In genomic region chr16:1780677-1781072, GRCh38 we compare ENCODE assay signal across 11 cellular contexts. TPM values are rescaled to one million over a fixed set of nuclear protein-coding genes. Genes with fewer than 3 reads are reported as not detected.
DNase-seq lines count a peak whose midpoint lies in the region; ATAC-seq, FAIRE-seq and TF ChIP-seq lines count a peak whose summit lies in the region.
"Had no signal": no experiment of that assay in that cellular context is flagged by ENCODE, and none has a peak within 500 bp of the region (broad histone marks: within the 10 kb centered on the region; RNA-seq: fewer than 3 reads in every experiment).

No MANE protein-coding gene starts in this region.

- H3K9me1 ChIP-seq in IMR-90 (ENCODE audit: insufficient read depth, low read length) (peaks cover 7% of the 10 kb centered on the region; the same call in 1 of the 2 replicates), K562 (ENCODE audit: control insufficient read depth, insufficient read depth, low read length) (no peaks in the 10 kb centered on the region)

- TF ChIP-seq EP300 in K562 (IDR thresholded peaks at IDR 0.05; ENCODE audit: low read length), result no peak

- no peak overlapping the region for H2BK5ac ChIP-seq in IMR-90 (ENCODE audit: low read depth, low read length, poor library complexity, severe bottlenecking)

- ATAC-seq in IMR-90 (ENCODE audit: low read depth) (no peak), K562 (no peak)
- no peak for ATAC-seq in stimulated activated memory B cell treated with anti-CD40 and anti-IgM and Interleukin-4, amounts not matched to agents 10 μg/mL and 1 μg/mL and 100 μg/mL, for 72 hours

- H3K27ac Mint-ChIP-seq in T-helper 2 cell treated with Interferon-gamma antibody and Interleukin-4, amounts not matched to agents 5 μg/mL and 100 μg/mL, for 36 hours, result no peak overlapping the region
- no peak overlapping the region for H3K27ac Mint-ChIP-seq in nephron
- H3K27ac Mint-ChIP-seq in stimulated activated memory B cell treated with anti-CD40 and anti-IgM and Interleukin-4, amounts not matched to agents 10 μg/mL and 1 μg/mL and 100 μg/mL, for 72 hours, result no peak overlapping the region

- TF ChIP-seq CTCF in IMR-90 (conservative IDR thresholded peaks at IDR 0.05; ENCODE audit: low read depth, low read length) (no peak), K562 (IDR thresholded peaks at IDR 0.05 in 2 of 3, conservative IDR thresholded peaks at IDR 0.05 in 1 of 3; ENCODE audit: insufficient read depth in 2 of 3, low read depth in 1 of 3, low read length in 3 of 3) (no peak), nephron (IDR thresholded peaks at IDR 0.05; ENCODE audit: unreplicated experiment in 3 of 3) (no peak)

- no peak overlapping the region for H3K4ac ChIP-seq in IMR-90 (ENCODE audit: low read depth, low read length)

- H3K4me3 Mint-ChIP-seq in T-helper 2 cell treated with Interferon-gamma antibody and Interleukin-4, amounts not matched to agents 5 μg/mL and 100 μg/mL, for 36 hours, result peak overlapping the region; percentile 85
- H3K4me3 Mint-ChIP-seq in nephron, result peak overlapping the region; percentile 86 to 90 (median 88)
- H3K4me3 Mint-ChIP-seq in stimulated activated memory B cell treated with anti-CD40 and anti-IgM and Interleukin-4, amounts not matched to agents 10 μg/mL and 1 μg/mL and 100 μg/mL, for 72 hours, result no peak overlapping the region

- H3K27me3 Mint-ChIP-seq in T-helper 2 cell treated with Interferon-gamma antibody and Interleukin-4, amounts not matched to agents 5 μg/mL and 100 μg/mL, for 36 hours (ENCODE audit: low read depth), result no peaks in the 10 kb centered on the region
- no peaks in the 10 kb centered on the region for H3K27me3 Mint-ChIP-seq in nephron (ENCODE audit: low read depth)
- no peaks in the 10 kb centered on the region for H3K27me3 Mint-ChIP-seq in stimulated activated memory B cell treated with anti-CD40 and anti-IgM and Interleukin-4, amounts not matched to agents 10 μg/mL and 1 μg/mL and 100 μg/mL, for 72 hours

- CTCF ChIA-PET in IMR-90 (lab: Yijun Ruan, JAX), result no interaction called here
- CTCF ChIA-PET in K562 (lab: Yijun Ruan, JAX; ENCODE audit: low intra/inter-chr PET ratio), result no interaction called here

- H3K9me3 ChIP-seq in IMR-90 (ENCODE audit: control insufficient read depth, insufficient read depth, low read length) (no peaks in the 10 kb centered on the region), K562 (replicated peaks; ENCODE audit: control insufficient read depth, insufficient read depth, low read depth, low read length) (no peaks in the 10 kb centered on the region)

- H3K23ac ChIP-seq in IMR-90 (ENCODE audit: low read depth, low read length), result no peak overlapping the region

- BruUV-seq in IMR-90 (replicated peaks; lab: Mats Ljungman, UMichigan) (no TSS peak), K562 (replicated peaks; lab: Mats Ljungman, UMichigan) (TSS peak; percentile 50)

- no peaks in the 10 kb centered on the region for H3K27me3 ChIP-seq in IMR-90 (ENCODE audit: control insufficient read depth, insufficient read depth, low read length)
- H3K27me3 ChIP-seq in K562 (ENCODE audit: control insufficient read depth in 2 of 2, insufficient read depth in 2 of 2, low read length in 2 of 2), result no peaks in the 10 kb centered on the region

- H3K27ac ChIP-seq in IMR-90 (ENCODE audit: insufficient read depth, low read length), result no peak overlapping the region
- no peak overlapping the region for H3K27ac ChIP-seq in K562 (ENCODE audit: extremely low read depth, low read depth, low read length)

- H2AK5ac ChIP-seq in IMR-90 (ENCODE audit: low read depth, low read length), result no peak overlapping the region

- H3K36me3 Mint-ChIP-seq in T-helper 2 cell treated with Interferon-gamma antibody and Interleukin-4, amounts not matched to agents 5 μg/mL and 100 μg/mL, for 36 hours (ENCODE audit: low read depth), result peaks cover 7% of the 10 kb centered on the region
- H3K36me3 Mint-ChIP-seq in nephron (ENCODE audit: low read depth), result no peaks in the 10 kb centered on the region
- peaks cover 13% of the 10 kb centered on the region for H3K36me3 Mint-ChIP-seq in stimulated activated memory B cell treated with anti-CD40 and anti-IgM and Interleukin-4, amounts not matched to agents 10 μg/mL and 1 μg/mL and 100 μg/mL, for 72 hours

- no peak overlapping the region for H2BK120ac ChIP-seq in IMR-90 (ENCODE audit: low read depth, low read length)

- no peak overlapping the region for H2AFZ ChIP-seq in IMR-90 (replicated peaks; ENCODE audit: low read length, poor library complexity)
- H2AFZ ChIP-seq in K562 (ENCODE audit: low read depth, low read length), result no peak overlapping the region

- H4K20me1 ChIP-seq in IMR-90 (ENCODE audit: insufficient read depth, low read length) (peaks cover 28% of the 10 kb centered on the region), K562 (replicated peaks; ENCODE audit: control insufficient read depth, insufficient read depth, low read length) (peaks cover 3% of the 10 kb centered on the region; the same call in 1 of the 2 replicates)

- no peak overlapping the region for H3K56ac ChIP-seq in IMR-90 (ENCODE audit: extremely low read depth, insufficient read depth, low read length)

- peaks cover 4% of the 10 kb centered on the region for H3K4me1 Mint-ChIP-seq in T-helper 2 cell treated with Interferon-gamma antibody and Interleukin-4, amounts not matched to agents 5 μg/mL and 100 μg/mL, for 36 hours (ENCODE audit: low read depth)
- H3K4me1 Mint-ChIP-seq in nephron, result peaks cover 9% of the 10 kb centered on the region
- H3K4me1 Mint-ChIP-seq in stimulated activated memory B cell treated with anti-CD40 and anti-IgM and Interleukin-4, amounts not matched to agents 10 μg/mL and 1 μg/mL and 100 μg/mL, for 72 hours, result peaks cover 32% of the 10 kb centered on the region

- no peak overlapping the region for H4K91ac ChIP-seq in IMR-90 (ENCODE audit: insufficient read depth, low read depth, low read length)

- dilution Hi-C loops in IMR-90 (cut with HindIII; ENCODE audit: low sequenced_read_pairs, unreplicated experiment), result no loop called here

- H3K4me2 ChIP-seq in IMR-90 (ENCODE audit: low read depth, low read length) (no peak overlapping the region), K562 (ENCODE audit: insufficient read depth, low read length) (no peak overlapping the region)

- no peak overlapping the region for H3K14ac ChIP-seq in IMR-90 (replicated peaks; ENCODE audit: low read depth, low read length)

- H3K9ac ChIP-seq in IMR-90 (ENCODE audit: low read depth, low read length), result no peak overlapping the region
- H3K9ac ChIP-seq in K562 (ENCODE audit: insufficient read depth in 1 of 2, low read depth in 2 of 2, low read length in 2 of 2), result no peak overlapping the region

- H3K4me3 ChIP-seq in IMR-90 (ENCODE audit: insufficient read depth, low read depth, low read length), result no peak overlapping the region
- no peak overlapping the region for H3K4me3 ChIP-seq in K562

- H4K8ac ChIP-seq in IMR-90 (ENCODE audit: low read depth in 2 of 2, low read length in 2 of 2), result no peak overlapping the region

- intact Hi-C loops in IMR-90 (cut with micrococcal nuclease) (loop anchor here (5.0 kb wide), 1 partner anchor 47 kb away; the partner anchor contains the start of genes FAHD1 and HAGH), K562 (cut with micrococcal nuclease) (loop anchor here (5.0 kb wide), 1 partner anchor 168 kb away; the partner anchor contains the start of genes CRAMP1 and IFT140)

- H3K4me1 ChIP-seq in IMR-90 (ENCODE audit: control insufficient read depth, insufficient read depth, low read length) (peaks cover 3% of the 10 kb centered on the region; the same call in 1 of the 2 replicates), K562 (replicated peaks in 1 of 2; ENCODE audit: control insufficient read depth in 2 of 2, insufficient read depth in 2 of 2, low read length in 2 of 2) (peaks cover 4 to 85% of the 10 kb centered on the region in 2 experiments; a peak in 3 of 5 replicates)

- FAIRE-seq in K562 (lab: Jason Lieb, UNC), result no peak

- peaks cover 32% of the 10 kb centered on the region for H3K36me3 ChIP-seq in IMR-90 (ENCODE audit: control insufficient read depth, insufficient read depth, low read length)
- peaks cover 52% of the 10 kb centered on the region; the same call in 2 of the 3 replicates for H3K36me3 ChIP-seq in K562 (ENCODE audit: control insufficient read depth, insufficient read depth, low read length)

- in situ Hi-C loops in IMR-90 (cut with MboI; ENCODE audit: low sequenced_read_pairs) (no loop called here), K562 (cut with MboI) (loop anchor here (5.0 kb wide), 1 partner anchor 152 kb away; no protein-coding TSS in a partner anchor)

- H2AK9ac ChIP-seq in IMR-90 (replicated peaks; ENCODE audit: low read depth, low read length, poor library complexity), result no peak overlapping the region

- DNase-seq in T-helper 2 cell treated with Interferon-gamma antibody and Interleukin-4, amounts not matched to agents 5 μg/mL and 100 μg/mL, for 36 hours (ENCODE audit: low spot score), result no peak
- DNase-seq in T-helper 2 cell, result no peak
- no peak for DNase-seq in IMR-90
- no peak for DNase-seq in K562 (ENCODE audit: extremely low read depth in 1 of 4, low spot score in 3 of 4)
- DNase-seq in iPS-NIHi7 (ENCODE audit: extremely low spot score), result no peak
- DNase-seq in activated CD4-positive, alpha-beta T cell treated with anti-CD3 and anti-CD28 coated beads, Interleukin-2, amount 50 U/mL, for 48 hours, result no peak
- DNase-seq: dermis blood vessel endothelial cell, NCI-H1092, NCI-H82 had no signal

- no peak overlapping the region for H3K18ac ChIP-seq in IMR-90 (ENCODE audit: low read depth, low read length)

- H3K79me1 ChIP-seq in IMR-90 (ENCODE audit: low read depth in 1 of 2, low read length in 2 of 2), result peaks cover 17 to 57% of the 10 kb centered on the region in 2 experiments

- TF ChIP-seq POLR2A in IMR-90 (IDR thresholded peaks at IDR 0.05; ENCODE audit: low read depth, low read length) (no peak), K562 (conservative IDR thresholded peaks at IDR 0.05) (no peak)

- H3K79me2 ChIP-seq in K562 (ENCODE audit: control insufficient read depth, insufficient read depth, low read length), result peaks cover 37% of the 10 kb centered on the region

- H3K9me3 Mint-ChIP-seq in T-helper 2 cell treated with Interferon-gamma antibody and Interleukin-4, amounts not matched to agents 5 μg/mL and 100 μg/mL, for 36 hours, result no peaks in the 10 kb centered on the region
- no peaks in the 10 kb centered on the region for H3K9me3 Mint-ChIP-seq in nephron
- H3K9me3 Mint-ChIP-seq in stimulated activated memory B cell treated with anti-CD40 and anti-IgM and Interleukin-4, amounts not matched to agents 10 μg/mL and 1 μg/mL and 100 μg/mL, for 72 hours, result no peaks in the 10 kb centered on the region

- peak overlapping the region; percentile 41; the same call in 1 of the 2 replicates for H4K5ac ChIP-seq in IMR-90 (ENCODE audit: low read depth, low read length)

- POLR2A ChIA-PET in IMR-90 (lab: Charles Lee; ENCODE audit: unreplicated experiment), result no interaction called here
- POLR2A ChIA-PET in K562 (lab: Yijun Ruan, JAX), result interaction anchor here (0.6 to 1.4 kb wide), 3 partner anchors 13 to 155 kb away, joined by 3 read pairs; partner anchors contain the start of gene IGFALS

- WGBS in IMR-90 (ENCODE audit: extremely low coverage in 2 of 2, insufficient read length in 1 of 2), 2 experiments, result 82% methylated on average over 2 of the region's 6 CpGs; no CpG with 5 or more reads in 1 of the 2 experiments
- 82% methylated on average over 6 of the region's 6 CpGs for WGBS in K562 (ENCODE audit: insufficient coverage, low coverage, missing lambda C conversion rate)

- no peak overlapping the region for H2BK15ac ChIP-seq in IMR-90 (ENCODE audit: low read depth, low read length)

- TF ChIP-seq RAD21 in IMR-90 (IDR thresholded peaks at IDR 0.05; ENCODE audit: low read length) (no peak), K562 (CRISPR knock-in tag; conservative IDR thresholded peaks at IDR 0.05 in 1 of 2, IDR thresholded peaks at IDR 0.05 in 1 of 2) (no peak)

- no peak overlapping the region for H2BK20ac ChIP-seq in IMR-90 (ENCODE audit: low read depth, low read length)

RNA-seq across cellular contexts. Expression of gene SPSB3, which starts 1.7 kb away (rescaled TPM):
- total RNA-seq in IMR-90 (2012; rRNA removed) (9.1 and 10.6 TPM in 2 replicates), K562 (2014; rRNA removed) (22.9 and 25.2 TPM in 2 replicates), K562 (2014; rRNA removed; fragmentation: Illumina TruSeq; extraction: Trizol) (2.1 and 2.2 TPM in 2 replicates), K562 (2015; rRNA removed; fragmentation: Illumina TruSeq; extraction: Trizol) (7.1 and 9.5 TPM in 2 replicates), K562 (2021) (20.9 and 22.1 TPM in 2 replicates)
- polyA plus RNA-seq in IMR-90 (2012; rRNA removed) (30.8 and 34.0 TPM in 2 replicates), K562 (2011; rRNA removed) (11.9 and 20.4 TPM in 2 replicates), K562 (2014; fragmentation: Illumina TruSeq; extraction: Trizol) (3.9 and 10.0 TPM in 2 replicates), K562 (2014; fragmentation: Nextera tagmentation; extraction: Ambion mirVana) (1 to 10 TPM in 1 of 2 experiments, under 1 TPM in 1; 0.39 to 1.3 TPM), K562 (2014; rRNA removed) (29.4 and 37.4 TPM in 2 replicates)
- 24.8 and 37.1 TPM in 2 replicates for polyA plus RNA-seq in IMR-90 (2012; cell fraction: cytosol; rRNA removed)
- polyA plus RNA-seq in IMR-90 (2012; cell fraction: nucleus; rRNA removed; ENCODE audit: low replicate concordance), result 165 and 400 TPM in 2 replicates
- 26.2 and 74.9 TPM in 2 replicates for total RNA-seq in K562 (2011; cell fraction: chromatin; rRNA removed; ENCODE audit: low replicate concordance)
- 64.9 and 70.4 TPM in 2 replicates for total RNA-seq in K562 (2011; cell fraction: nucleolus; rRNA removed)
- 32.1 and 39.0 TPM in 2 replicates for total RNA-seq in K562 (2011; cell fraction: nucleoplasm; rRNA removed)
- 22.4 and 38.9 TPM in 2 replicates for polyA plus RNA-seq in K562 (2011; cell fraction: cytosol; rRNA removed)
- 113 and 172 TPM in 2 replicates for polyA plus RNA-seq in K562 (2011; cell fraction: nucleus; rRNA removed)
- 15.5 and 42.6 TPM in 2 replicates for polyA plus RNA-seq in K562 (2012)
- 3.1 and 4.7 TPM in 2 replicates for polyA minus RNA-seq in K562 (2011; rRNA and poly(A)+ RNA removed)
- polyA minus RNA-seq in K562 (2011; cell fraction: cytosol; rRNA and poly(A)+ RNA removed), result 5.5 and 9.3 TPM in 2 replicates
- polyA minus RNA-seq in K562 (2011; cell fraction: nucleus; rRNA and poly(A)+ RNA removed), result 16.6 and 19.7 TPM in 2 replicates

RNA-seq across cellular contexts. Expression of gene NUBP2, which starts 2.1 kb away (rescaled TPM):
- total RNA-seq in IMR-90 (2012; rRNA removed) (51.1 and 131 TPM in 2 replicates), K562 (2014; rRNA removed) (115 and 140 TPM in 2 replicates), K562 (2014; rRNA removed; fragmentation: Illumina TruSeq; extraction: Trizol) (3.3 and 4.4 TPM in 2 replicates), K562 (2015; rRNA removed; fragmentation: Illumina TruSeq; extraction: Trizol) (36.1 and 41.8 TPM in 2 replicates), K562 (2021) (84.8 and 95.8 TPM in 2 replicates)
- polyA plus RNA-seq in IMR-90 (2012; rRNA removed) (62.6 and 75.9 TPM in 2 replicates), K562 (2011; rRNA removed) (24.0 and 30.8 TPM in 2 replicates), K562 (2014; fragmentation: Illumina TruSeq; extraction: Trizol) (11.4 and 42.6 TPM in 2 replicates), K562 (2014; fragmentation: Nextera tagmentation; extraction: Ambion mirVana) (1 to 10 TPM; 1.8 to 7.7 TPM), K562 (2014; rRNA removed) (97.1 and 104 TPM in 2 replicates)
- 64.6 and 131 TPM in 2 replicates for polyA plus RNA-seq in IMR-90 (2012; cell fraction: cytosol; rRNA removed)
- polyA plus RNA-seq in IMR-90 (2012; cell fraction: nucleus; rRNA removed; ENCODE audit: low replicate concordance), result 50.7 and 143 TPM in 2 replicates
- 40.1 and 114 TPM in 2 replicates for total RNA-seq in K562 (2011; cell fraction: chromatin; rRNA removed; ENCODE audit: low replicate concordance)
- total RNA-seq in K562 (2011; cell fraction: nucleolus; rRNA removed), result 99.9 and 115 TPM in 2 replicates
- 47.3 and 54.8 TPM in 2 replicates for total RNA-seq in K562 (2011; cell fraction: nucleoplasm; rRNA removed)
- 57.0 and 157 TPM in 2 replicates for polyA plus RNA-seq in K562 (2011; cell fraction: cytosol; rRNA removed)
- 110 and 151 TPM in 2 replicates for polyA plus RNA-seq in K562 (2011; cell fraction: nucleus; rRNA removed)
- polyA plus RNA-seq in K562 (2012), result 64.4 and 77.9 TPM in 2 replicates
- 6.1 and 8.5 TPM in 2 replicates for polyA minus RNA-seq in K562 (2011; rRNA and poly(A)+ RNA removed)
- polyA minus RNA-seq in K562 (2011; cell fraction: cytosol; rRNA and poly(A)+ RNA removed), result 31.0 and 38.0 TPM in 2 replicates
- polyA minus RNA-seq in K562 (2011; cell fraction: nucleus; rRNA and poly(A)+ RNA removed), result 27.2 and 34.2 TPM in 2 replicates

RNA-seq across cellular contexts. Expression of gene MRPS34, which starts 7.7 kb away (rescaled TPM):
- 68.5 and 73.3 TPM in 2 replicates for total RNA-seq in IMR-90 (2012; rRNA removed)
- polyA plus RNA-seq in IMR-90 (2012; rRNA removed), result 80.4 and 87.2 TPM in 2 replicates
- 85.4 and 140 TPM in 2 replicates for polyA plus RNA-seq in IMR-90 (2012; cell fraction: cytosol; rRNA removed)
- polyA plus RNA-seq in IMR-90 (2012; cell fraction: nucleus; rRNA removed; ENCODE audit: low replicate concordance), result 69.2 and 93.1 TPM in 2 replicates
- 21.2 and 69.4 TPM in 2 replicates for total RNA-seq in K562 (2011; cell fraction: chromatin; rRNA removed; ENCODE audit: low replicate concordance)
- 82.5 and 101 TPM in 2 replicates for total RNA-seq in K562 (2011; cell fraction: nucleolus; rRNA removed)
- 42.6 and 57.2 TPM in 2 replicates for total RNA-seq in K562 (2011; cell fraction: nucleoplasm; rRNA removed)
- 334 and 370 TPM in 2 replicates for total RNA-seq in K562 (2014; rRNA removed)
- total RNA-seq in K562 (2014; rRNA removed; fragmentation: Illumina TruSeq; extraction: Trizol), result 70.9 and 92.7 TPM in 2 replicates
- total RNA-seq in K562 (2015; rRNA removed; fragmentation: Illumina TruSeq; extraction: Trizol), result 188 and 213 TPM in 2 replicates
- total RNA-seq in K562 (2021), result 230 and 244 TPM in 2 replicates
- 92.8 and 97.8 TPM in 2 replicates for polyA plus RNA-seq in K562 (2011; rRNA removed)
- 104 and 232 TPM in 2 replicates for polyA plus RNA-seq in K562 (2011; cell fraction: cytosol; rRNA removed)
- polyA plus RNA-seq in K562 (2011; cell fraction: nucleus; rRNA removed), result 111 and 142 TPM in 2 replicates
- 116 and 130 TPM in 2 replicates for polyA plus RNA-seq in K562 (2012)
- 70.4 and 139 TPM in 2 replicates for polyA plus RNA-seq in K562 (2014; fragmentation: Illumina TruSeq; extraction: Trizol)
- 10 to 100 TPM in 1 of 2 experiments, 1 to 10 TPM in 1; 5.2 to 10.9 TPM for polyA plus RNA-seq in K562 (2014; fragmentation: Nextera tagmentation; extraction: Ambion mirVana)
- 252 and 261 TPM in 2 replicates for polyA plus RNA-seq in K562 (2014; rRNA removed)
- polyA minus RNA-seq in K562 (2011; rRNA and poly(A)+ RNA removed), result 34.1 and 34.5 TPM in 2 replicates
- polyA minus RNA-seq in K562 (2011; cell fraction: cytosol; rRNA and poly(A)+ RNA removed), result 54.0 and 82.0 TPM in 2 replicates
- polyA minus RNA-seq in K562 (2011; cell fraction: nucleus; rRNA and poly(A)+ RNA removed), result 29.9 and 37.0 TPM in 2 replicates

RNA-seq across cellular contexts. Expression of gene EME2, which starts 8.1 kb away (rescaled TPM):
- total RNA-seq in IMR-90 (2012; rRNA removed) (1.3 and 1.4 TPM in 2 replicates), K562 (2014; rRNA removed) (10.6 and 14.7 TPM in 2 replicates), K562 (2014; rRNA removed; fragmentation: Illumina TruSeq; extraction: Trizol) (1.1 and 1.6 TPM in 2 replicates), K562 (2015; rRNA removed; fragmentation: Illumina TruSeq; extraction: Trizol) (5.4 and 6.9 TPM in 2 replicates), K562 (2021) (19.9 and 20.5 TPM in 2 replicates)
- polyA plus RNA-seq in IMR-90 (2012; rRNA removed) (9.6 and 11.1 TPM in 2 replicates), K562 (2011; rRNA removed) (3.3 and 6.2 TPM in 2 replicates), K562 (2014; fragmentation: Illumina TruSeq; extraction: Trizol) (3.5 and 5.3 TPM in 2 replicates), K562 (2014; fragmentation: Nextera tagmentation; extraction: Ambion mirVana) (under 1 TPM; 0.35 to 0.42 TPM), K562 (2014; rRNA removed) (17.3 and 19.8 TPM in 2 replicates)
- 2.9 and 4.0 TPM in 2 replicates for polyA plus RNA-seq in IMR-90 (2012; cell fraction: cytosol; rRNA removed)
- polyA plus RNA-seq in IMR-90 (2012; cell fraction: nucleus; rRNA removed; ENCODE audit: low replicate concordance), result 68.1 and 156 TPM in 2 replicates
- total RNA-seq in K562 (2011; cell fraction: chromatin; rRNA removed; ENCODE audit: low replicate concordance), result 24.0 and 77.3 TPM in 2 replicates
- 56.5 and 58.8 TPM in 2 replicates for total RNA-seq in K562 (2011; cell fraction: nucleolus; rRNA removed)
- 26.8 and 26.9 TPM in 2 replicates for total RNA-seq in K562 (2011; cell fraction: nucleoplasm; rRNA removed)
- 3.2 and 8.1 TPM in 2 replicates for polyA plus RNA-seq in K562 (2011; cell fraction: cytosol; rRNA removed)
- polyA plus RNA-seq in K562 (2011; cell fraction: nucleus; rRNA removed), result 46.3 and 81.6 TPM in 2 replicates
- 7.6 and 8.4 TPM in 2 replicates for polyA plus RNA-seq in K562 (2012)
- 1.7 and 2.1 TPM in 2 replicates for polyA minus RNA-seq in K562 (2011; rRNA and poly(A)+ RNA removed)
- polyA minus RNA-seq in K562 (2011; cell fraction: cytosol; rRNA and poly(A)+ RNA removed), result 4.7 and 5.0 TPM in 2 replicates
- 20.8 and 22.9 TPM in 2 replicates for polyA minus RNA-seq in K562 (2011; cell fraction: nucleus; rRNA and poly(A)+ RNA removed)

RNA-seq across cellular contexts. Expression of gene NME3, which starts 9.3 kb away (rescaled TPM):
- total RNA-seq in IMR-90 (2012; rRNA removed), result 12.7 and 15.3 TPM in 2 replicates
- 41.2 and 61.6 TPM in 2 replicates for polyA plus RNA-seq in IMR-90 (2012; rRNA removed)
- 33.9 and 84.6 TPM in 2 replicates for polyA plus RNA-seq in IMR-90 (2012; cell fraction: cytosol; rRNA removed)
- 163 and 393 TPM in 2 replicates for polyA plus RNA-seq in IMR-90 (2012; cell fraction: nucleus; rRNA removed; ENCODE audit: low replicate concordance)
- 4.5 and 43.9 TPM in 2 replicates for total RNA-seq in K562 (2011; cell fraction: chromatin; rRNA removed; ENCODE audit: low replicate concordance)
- 90.4 and 94.7 TPM in 2 replicates for total RNA-seq in K562 (2011; cell fraction: nucleolus; rRNA removed)
- total RNA-seq in K562 (2011; cell fraction: nucleoplasm; rRNA removed), result 25.3 and 29.3 TPM in 2 replicates
- total RNA-seq in K562 (2014; rRNA removed), result 65.5 and 75.6 TPM in 2 replicates
- total RNA-seq in K562 (2014; rRNA removed; fragmentation: Illumina TruSeq; extraction: Trizol), result 0.32 and 1.1 TPM in 2 replicates
- total RNA-seq in K562 (2015; rRNA removed; fragmentation: Illumina TruSeq; extraction: Trizol), result 11.5 and 15.2 TPM in 2 replicates
- 57.9 and 66.6 TPM in 2 replicates for total RNA-seq in K562 (2021)
- polyA plus RNA-seq in K562 (2011; rRNA removed), result 13.9 and 20.3 TPM in 2 replicates
- 30.9 and 115 TPM in 2 replicates for polyA plus RNA-seq in K562 (2011; cell fraction: cytosol; rRNA removed)
- 128 and 208 TPM in 2 replicates for polyA plus RNA-seq in K562 (2011; cell fraction: nucleus; rRNA removed)
- polyA plus RNA-seq in K562 (2012), result 44.6 and 58.7 TPM in 2 replicates
- polyA plus RNA-seq in K562 (2014; fragmentation: Illumina TruSeq; extraction: Trizol), result 1.1 and 11.5 TPM in 2 replicates
- polyA plus RNA-seq in K562 (2014; fragmentation: Nextera tagmentation; extraction: Ambion mirVana), result 1 to 10 TPM in 1 of 2 experiments, under 1 TPM in 1; 0.68 to 4.2 TPM
- 70.3 and 76.3 TPM in 2 replicates for polyA plus RNA-seq in K562 (2014; rRNA removed)
- 0.96 and 1.3 TPM in 2 replicates for polyA minus RNA-seq in K562 (2011; rRNA and poly(A)+ RNA removed)
- 9.6 and 11.4 TPM in 2 replicates for polyA minus RNA-seq in K562 (2011; cell fraction: cytosol; rRNA and poly(A)+ RNA removed)
- 26.0 and 31.0 TPM in 2 replicates for polyA minus RNA-seq in K562 (2011; cell fraction: nucleus; rRNA and poly(A)+ RNA removed)
